In genomic region chr7:152866791-152867481, GRCh38 we compare ENCODE assay signal across 19 cellular contexts.
"Had no signal": no experiment of that assay in that cellular context is flagged by ENCODE, and none has a peak within 500 bp of the region (broad histone marks: within the 10 kb centered on the region; RNA-seq: fewer than 3 reads in every experiment).

No MANE protein-coding gene starts in this region.

- H3K27ac ChIP-seq: colonic mucosa, left lung, neutrophil, sigmoid colon, transverse colon had no signal

- H3K4me1 ChIP-seq: colonic mucosa, left lung, sigmoid colon, transverse colon had no signal

- H3K4me3 ChIP-seq: colonic mucosa, left lung, mucosa of descending colon, sigmoid colon, transverse colon had no signal

- DNase-seq: activated CD4-positive, alpha-beta memory T cell treated with anti-CD3 and anti-CD28 coated beads, Interleukin-2, amount 10 ng/mL, durations not matched to agents 7 days and 5 days; activated CD4-positive, alpha-beta T cell treated with anti-CD3 and anti-CD28 coated beads for 48 hours; activated CD4-positive, CD25-positive, alpha-beta regulatory T cell; activated naive CD4-positive, alpha-beta T cell treated with Interleukin-2 at 50 U/mL for 16 hours; activated naive CD8-positive, alpha-beta T cell treated with anti-CD3 and anti-CD28 coated beads, Interleukin-2, amount 10 ng/mL, durations not matched to agents 7 days and 5 days; amygdala; central memory CD4-positive, alpha-beta T cell; colonic mucosa; mucosa of descending colon; naive B cell; sigmoid colon; SK-N-SH; stimulated activated CD4-positive, alpha-beta T cell treated with anti-CD3 and anti-CD28 coated beads, Interleukin-2, amount 100 ng/mL, for 24 hours; stimulated activated naive CD8-positive, alpha-beta T cell treated with anti-CD3 and anti-CD28 coated beads, Interleukin-15, Interleukin-2, amounts not matched to agents 100 U/mL and 50 U/mL, for 24 hours; T-cell; transverse colon had no signal

- H3K9ac ChIP-seq: SK-N-SH had no signal

- H3K27me3 Mint-ChIP-seq: activated CD4-positive, alpha-beta memory T cell treated with anti-CD3 and anti-CD28 coated beads, Interleukin-2, amount 10 ng/mL, durations not matched to agents 7 days and 5 days; activated naive CD8-positive, alpha-beta T cell treated with anti-CD3 and anti-CD28 coated beads, Interleukin-2, amount 10 ng/mL, durations not matched to agents 7 days and 5 days; brain; naive B cell; T-cell had no signal

- H3K4me2 ChIP-seq: SK-N-SH had no signal

- H3K36me3 ChIP-seq: colonic mucosa, left lung, neutrophil, sigmoid colon, transverse colon had no signal

- H3K9me3 ChIP-seq: colonic mucosa, left lung, mucosa of descending colon, neutrophil, sigmoid colon, SK-N-SH, transverse colon had no signal

- H3K27me3 ChIP-seq: colonic mucosa, left lung, neutrophil, sigmoid colon, transverse colon had no signal

- H3K4me1 Mint-ChIP-seq: activated CD4-positive, alpha-beta memory T cell treated with anti-CD3 and anti-CD28 coated beads, Interleukin-2, amount 10 ng/mL, durations not matched to agents 7 days and 5 days; activated naive CD8-positive, alpha-beta T cell treated with anti-CD3 and anti-CD28 coated beads, Interleukin-2, amount 10 ng/mL, durations not matched to agents 7 days and 5 days had no signal

- H3K36me3 Mint-ChIP-seq: activated naive CD8-positive, alpha-beta T cell treated with anti-CD3 and anti-CD28 coated beads, Interleukin-2, amount 10 ng/mL, durations not matched to agents 7 days and 5 days; brain had no signal

- H3K27ac Mint-ChIP-seq: activated CD4-positive, alpha-beta memory T cell treated with anti-CD3 and anti-CD28 coated beads, Interleukin-2, amount 10 ng/mL, durations not matched to agents 7 days and 5 days; activated naive CD8-positive, alpha-beta T cell treated with anti-CD3 and anti-CD28 coated beads, Interleukin-2, amount 10 ng/mL, durations not matched to agents 7 days and 5 days; T-cell had no signal

- H3K4me3 Mint-ChIP-seq: activated CD4-positive, alpha-beta memory T cell treated with anti-CD3 and anti-CD28 coated beads, Interleukin-2, amount 10 ng/mL, durations not matched to agents 7 days and 5 days; activated naive CD8-positive, alpha-beta T cell treated with anti-CD3 and anti-CD28 coated beads, Interleukin-2, amount 10 ng/mL, durations not matched to agents 7 days and 5 days; brain; T-cell had no signal

- H3K9me3 Mint-ChIP-seq: activated CD4-positive, alpha-beta memory T cell treated with anti-CD3 and anti-CD28 coated beads, Interleukin-2, amount 10 ng/mL, durations not matched to agents 7 days and 5 days; activated naive CD8-positive, alpha-beta T cell treated with anti-CD3 and anti-CD28 coated beads, Interleukin-2, amount 10 ng/mL, durations not matched to agents 7 days and 5 days; brain; T-cell had no signal
